Comparison of ENCODE assay signal across 12 cellular contexts in genomic region chr18:48032876-48033769, GRCh38.
A peak's percentile ranks its signal among the peaks of the same experiment; 100 is the strongest.
DNase-seq lines count a peak whose midpoint lies in the region; ATAC-seq, FAIRE-seq and TF ChIP-seq lines count a peak whose summit lies in the region.
"Had no signal": no experiment of that assay in that cellular context is flagged by ENCODE, and none has a peak within 500 bp of the region (broad histone marks: within the 10 kb centered on the region; RNA-seq: fewer than 3 reads in every experiment).

No MANE protein-coding gene starts in this region.

- no peak for FAIRE-seq in HepG2 (lab: Jason Lieb, UNC)

- POLR2A ChIA-PET in HepG2 (lab: Yijun Ruan, JAX) = no interaction called here

- no peak overlapping the region for H2AFZ ChIP-seq in HepG2 (ENCODE audit: low read length)
- H2AFZ ChIP-seq: neural progenitor cell had no signal

- TF ChIP-seq CTCF in AG09309 (IDR thresholded peaks at IDR 0.05; ENCODE audit: control insufficient read depth, insufficient read depth, low read depth, low read length, missing control alignments) = no peak
- TF ChIP-seq CTCF in chondrocyte (IDR thresholded peaks at IDR 0.05) = peak; percentile 20
- no peak for TF ChIP-seq CTCF in lung (IDR thresholded peaks at IDR 0.05; ENCODE audit: control extremely low read depth, extremely low read depth)
- no peak for TF ChIP-seq CTCF in Calu3 (IDR thresholded peaks at IDR 0.05; ENCODE audit: unreplicated experiment)
- no peak for TF ChIP-seq CTCF in HepG2 (CRISPR knock-in tag; IDR thresholded peaks at IDR 0.05)

- H3K36me3 ChIP-seq in lung (ENCODE audit: control insufficient read depth in 2 of 2, insufficient read depth in 2 of 2, low read length in 2 of 2) (no peaks in the 10 kb centered on the region), HepG2 (replicated peaks in 1 of 2; ENCODE audit: control insufficient read depth in 1 of 2, insufficient read depth in 2 of 2, low read length in 2 of 2) (no peaks in the 10 kb centered on the region)
- H3K36me3 ChIP-seq: neural progenitor cell had no signal

- ATAC-seq in lung (ENCODE audit: insufficient read depth, low FRiP score) (peak; percentile 16), HG03196 (IDR thresholded peaks at IDR 0.05; ENCODE audit: unreplicated experiment) (no peak), HepG2 (no peak)

- CTCF ChIA-PET in Calu3 (lab: Charles Lee) (interaction anchor here (0.7 to 0.9 kb wide), 2 partner anchors 9 to 28 kb away, joined by 5 to 7 read pairs; no protein-coding TSS in a partner anchor), HepG2 (lab: Yijun Ruan, JAX; ENCODE audit: low intra/inter-chr PET ratio, low total read pairs) (no interaction called here)

- no peaks in the 10 kb centered on the region for H4K20me1 ChIP-seq in HepG2 (ENCODE audit: insufficient read depth, low read length)

- H3K27ac ChIP-seq in lung (ENCODE audit: low read depth in 1 of 2, low read length in 1 of 2) (no peak overlapping the region), HepG2 (ENCODE audit: extremely low read length, insufficient read depth, low read length) (no peak overlapping the region)
- H3K27ac ChIP-seq: neural progenitor cell had no signal

- H3K9me3 Mint-ChIP-seq in chondrocyte (ENCODE audit: low read depth) (no peaks in the 10 kb centered on the region), Calu3 (ENCODE audit: low read depth, unreplicated experiment) (no peaks in the 10 kb centered on the region)
- H3K9me3 Mint-ChIP-seq: neural progenitor cell had no signal

- H3K4me1 Mint-ChIP-seq in chondrocyte (ENCODE audit: low read depth) (peaks cover 3% of the 10 kb centered on the region), Calu3 (ENCODE audit: low read depth, unreplicated experiment) (no peaks in the 10 kb centered on the region)

- DNase-seq in AG09309 (ENCODE audit: low read depth) (peak; percentile 23), NCI-H69 (lab: John Stamatoyannopoulos, UW) (peak; percentile 52), chondrocyte (ENCODE audit: low spot score) (peak; percentile 38), lung (ENCODE audit: low spot score) (no peak), NCI-H1436 (lab: John Stamatoyannopoulos, UW) (no peak), Calu3 (no peak), HepG2 (ENCODE audit: low spot score) (no peak)
- DNase-seq: activated CD8-positive, alpha-beta memory T cell treated with anti-CD3 and anti-CD28 coated beads, Interleukin-2, amount 50 U/mL, for 4 hours; GF-D8; NCI-H446 treated with DMSO at 0.1 percent for 48 hours had no signal

- H3K27me3 ChIP-seq in lung (ENCODE audit: control insufficient read depth, insufficient read depth) (no peaks in the 10 kb centered on the region), HepG2 (ENCODE audit: control insufficient read depth in 1 of 2, insufficient read depth in 2 of 2, low read length in 2 of 2) (peaks cover 2 to 23% of the 10 kb centered on the region in 2 experiments; a peak in 3 of 5 replicates)
- H3K27me3 ChIP-seq: neural progenitor cell had no signal

- intact Hi-C loops in Calu3 (cut with micrococcal nuclease; ENCODE audit: unreplicated experiment) = loop anchor here (5.0 kb wide), 2 partner anchors 194 to 434 kb away; no protein-coding TSS in a partner anchor
- intact Hi-C loops in HepG2 (cut with micrococcal nuclease; ENCODE audit: unreplicated experiment) = loop anchor here (5.0 kb wide), 1 partner anchor 414 kb away; no protein-coding TSS in a partner anchor

- in situ Hi-C loops in HepG2 (cut with HindIII; ENCODE audit: extremely low pct_ligation_motif_present, low pct_unique_long_range_greater_than_20kb) = loop anchor here (10.0 kb wide), 1 partner anchor 312 kb away; no protein-coding TSS in a partner anchor

- no peak overlapping the region for H3K4me3 ChIP-seq in AG09309 (ENCODE audit: control insufficient read depth, low read depth, low read length)
- no peak overlapping the region for H3K4me3 ChIP-seq in lung
- no peak overlapping the region for H3K4me3 ChIP-seq in HepG2 (replicated peaks in 1 of 3; ENCODE audit: insufficient read depth in 1 of 3, low read depth in 2 of 3, low read length in 3 of 3)
- H3K4me3 ChIP-seq: neural progenitor cell had no signal

- H3K27me3 Mint-ChIP-seq in chondrocyte (ENCODE audit: low read depth) (no peaks in the 10 kb centered on the region), Calu3 (ENCODE audit: unreplicated experiment) (peaks cover 40% of the 10 kb centered on the region)

- BruUV-seq in Calu3 (replicated peaks; lab: Mats Ljungman, UMichigan) (no TSS peak), HepG2 (replicated peaks; lab: Mats Ljungman, UMichigan) (no TSS peak)

- WGBS in lung, 2 donors = 95 to 98% methylated on average over 3 of the region's 3 CpGs
- 59% methylated on average over 3 of the region's 3 CpGs for WGBS in HepG2 (ENCODE audit: low lambda C conversion rate)

- H3K27ac Mint-ChIP-seq in chondrocyte (ENCODE audit: unreplicated experiment) (no peak overlapping the region), Calu3 (ENCODE audit: unreplicated experiment) (no peak overlapping the region)
- H3K27ac Mint-ChIP-seq: neural progenitor cell had no signal

- no peak overlapping the region for H3K9ac ChIP-seq in HepG2 (ENCODE audit: insufficient read depth, low read depth, low read length)
- H3K9ac ChIP-seq: neural progenitor cell had no signal

- H3K4me2 ChIP-seq in HepG2 (ENCODE audit: low read depth, low read length) = no peak overlapping the region
- H3K4me2 ChIP-seq: neural progenitor cell had no signal

- H3K4me1 ChIP-seq in lung (ENCODE audit: control insufficient read depth in 2 of 2, insufficient read depth in 2 of 2, low read length in 2 of 2) = no peaks in the 10 kb centered on the region
- no peaks in the 10 kb centered on the region for H3K4me1 ChIP-seq in HepG2 (ENCODE audit: insufficient read depth, low read length)

- H3K4me3 Mint-ChIP-seq in chondrocyte (ENCODE audit: unreplicated experiment) (no peak overlapping the region), Calu3 (ENCODE audit: low read depth, unreplicated experiment) (no peak overlapping the region)
- H3K4me3 Mint-ChIP-seq: neural progenitor cell had no signal

- no peak for TF ChIP-seq RAD21 in HepG2 (CRISPR knock-in tag; IDR thresholded peaks at IDR 0.05)

- H3K36me3 Mint-ChIP-seq in chondrocyte (ENCODE audit: low read depth) (no peaks in the 10 kb centered on the region), Calu3 (ENCODE audit: insufficient read depth, unreplicated experiment) (no peaks in the 10 kb centered on the region)
- H3K36me3 Mint-ChIP-seq: neural progenitor cell had no signal

- H3K9me3 ChIP-seq in lung (ENCODE audit: control insufficient read depth in 2 of 2, insufficient read depth in 1 of 2, low read length in 1 of 2) (no peaks in the 10 kb centered on the region), HepG2 (ENCODE audit: low read length) (no peaks in the 10 kb centered on the region)

- TF ChIP-seq POLR2A in HepG2 (IDR thresholded peaks at IDR 0.05; ENCODE audit: insufficient read depth in 1 of 2, low read depth in 2 of 2, low read length in 2 of 2) = no peak

- no peaks in the 10 kb centered on the region for H3K79me2 ChIP-seq in HepG2 (ENCODE audit: insufficient read depth, low read length)

- TF ChIP-seq EP300 in HepG2 (IDR thresholded peaks at IDR 0.05; ENCODE audit: low read depth in 2 of 2, low read length in 2 of 2) (no peak), HepG2 (CRISPR knock-in tag; IDR thresholded peaks at IDR 0.05; ENCODE audit: borderline replicate concordance) (no peak)

TF ChIP-seq in HepG2, 621 proteins besides CTCF, POLR2A, EP300 and RAD21:
- TF ChIP-seq KAT7 (CRISPR knock-in tag; IDR thresholded peaks at IDR 0.05; ENCODE audit: borderline replicate concordance) = no peak
- no peak for TF ChIP-seq ZNF337 (CRISPR knock-in tag; IDR thresholded peaks at IDR 0.05; ENCODE audit: borderline replicate concordance, low read depth)
- TF ChIP-seq ZNF546 (CRISPR knock-in tag; conservative IDR thresholded peaks at IDR 0.05) = no peak
- no peak for TF ChIP-seq CHD4 (IDR thresholded peaks at IDR 0.05; ENCODE audit: borderline replicate concordance, low read length)
- TF ChIP-seq ATAD3A (CRISPR knock-in tag; IDR thresholded peaks at IDR 0.05) = no peak
- no peak for TF ChIP-seq SNAPC4 (CRISPR knock-in tag; IDR thresholded peaks at IDR 0.05)
- TF ChIP-seq HNRNPUL1 (IDR thresholded peaks at IDR 0.05; ENCODE audit: low read depth, low read length) = no peak
- no peak for TF ChIP-seq CEBPG (CRISPR knock-in tag; IDR thresholded peaks at IDR 0.05)

Comparison
In these comparisons a context has a peak if more than half of its experiments do, and no peak if none do; other contexts are left out.
1. DNase-seq: peak in AG09309 (single experiment), NCI-H69 (single experiment) and chondrocyte (single experiment); none in lung (single experiment), NCI-H1436 (single experiment), Calu3 (single experiment) and HepG2 (single experiment).